In genomic region chr15:41993447-41994170, GRCh38 we compare ENCODE assay signal across 1 cellular context.
TF ChIP-seq lines count a peak whose summit lies in the region.

No MANE protein-coding gene starts in this region.

TF ChIP-seq in H1, 55 proteins besides CTCF, POLR2A, EP300 and RAD21:
- TF ChIP-seq FOSL1 (IDR thresholded peaks at IDR 0.05; ENCODE audit: insufficient read depth, low read depth, low read length) (no peak), CBX5 (IDR thresholded peaks at IDR 0.05; ENCODE audit: low read depth, low read length) (no peak), NANOG (IDR thresholded peaks at IDR 0.05; ENCODE audit: insufficient read depth, low read depth, low read length, poor library complexity, severe bottlenecking) (no peak)
